In the genomic region with DNA sequence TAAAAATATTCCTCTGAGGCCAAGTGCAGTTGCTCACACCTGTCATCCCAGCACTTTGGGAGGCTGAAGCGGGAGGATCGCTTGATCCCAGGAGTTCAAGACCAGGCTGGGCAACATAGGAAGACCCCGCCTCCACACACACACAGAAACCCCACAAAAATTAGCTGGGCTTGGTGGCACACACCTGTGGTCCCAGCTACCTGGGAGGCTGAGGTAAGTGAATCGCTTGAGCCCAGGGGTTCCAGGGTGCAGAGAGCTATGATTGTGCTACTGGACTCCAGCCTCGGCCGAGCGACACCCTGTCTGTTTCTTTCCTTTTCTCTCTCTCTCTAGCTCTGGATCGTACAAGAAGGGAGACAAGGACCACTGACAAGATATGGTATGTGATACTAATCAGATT, we compare ENCODE assay signal across 15 cellular contexts. TPM values are rescaled to one million over a fixed set of nuclear protein-coding genes. Genes with fewer than 3 reads are reported as not detected.
A peak's percentile ranks its signal among the peaks of the same experiment; 100 is the strongest.
DNase-seq lines count a peak whose midpoint lies in the region; ATAC-seq and TF ChIP-seq lines count a peak whose summit lies in the region.
"Had no signal": no experiment of that assay in that cellular context is flagged by ENCODE, and none has a peak within 500 bp of the region (broad histone marks: within the 10 kb centered on the region; RNA-seq: fewer than 3 reads in every experiment).

No MANE protein-coding gene starts in this region.

- H3K9ac ChIP-seq in NT2/D1 (ENCODE audit: insufficient read length, low read depth): peak overlapping the region; percentile 50

- no peak for ATAC-seq in CD8-positive, alpha-beta T cell
- no peak for ATAC-seq in HG03432 (IDR thresholded peaks at IDR 0.05; ENCODE audit: unreplicated experiment)

- H3K4me1 Mint-ChIP-seq in CD8-positive, alpha-beta T cell (ENCODE audit: low read depth): peaks cover 32% of the 10 kb centered on the region
- peaks cover 42% of the 10 kb centered on the region for H3K4me1 Mint-ChIP-seq in nephron

- H3K27ac ChIP-seq in CD8-positive, alpha-beta T cell (ENCODE audit: low read depth, low read length): no peak overlapping the region
- H3K27ac ChIP-seq in ectodermal cell (ENCODE audit: insufficient read depth, low read depth, low read length, poor library complexity, severe bottlenecking): peak overlapping the region; percentile 72
- H3K27ac ChIP-seq: prostate gland had no signal

- H3K4me3 ChIP-seq in CD8-positive, alpha-beta T cell (ENCODE audit: low read depth, low read length): no peak overlapping the region
- no peak overlapping the region for H3K4me3 ChIP-seq in NT2/D1 (ENCODE audit: insufficient read length, low read depth)
- H3K4me3 ChIP-seq in ectodermal cell (ENCODE audit: insufficient read depth, low read depth, low read length): no peak overlapping the region
- no peak overlapping the region for H3K4me3 ChIP-seq in HAP-1
- H3K4me3 ChIP-seq: prostate gland had no signal

- no peaks in the 10 kb centered on the region for H3K9me3 ChIP-seq in CD8-positive, alpha-beta T cell (ENCODE audit: low read length)
- no peaks in the 10 kb centered on the region for H3K9me3 ChIP-seq in NT2/D1 (ENCODE audit: insufficient read depth, low read length)
- H3K9me3 ChIP-seq in ectodermal cell (ENCODE audit: control insufficient read depth, low read length): no peaks in the 10 kb centered on the region
- no peaks in the 10 kb centered on the region for H3K9me3 ChIP-seq in HAP-1
- H3K9me3 ChIP-seq: prostate gland had no signal

- no peak for TF ChIP-seq CTCF in CD8-positive, alpha-beta T cell (IDR thresholded peaks at IDR 0.05)
- no peak for TF ChIP-seq CTCF in nephron (IDR thresholded peaks at IDR 0.05; ENCODE audit: unreplicated experiment in 3 of 3)
- TF ChIP-seq CTCF in GM13976 (IDR thresholded peaks at IDR 0.05; ENCODE audit: borderline replicate concordance, control extremely low read depth, extremely low read depth, insufficient read depth, missing control alignments): no peak

- intact Hi-C loops in CD8-positive, alpha-beta T cell (cut with DNase I, micrococcal nuclease): loop anchor here in 1 of 2 experiments (5.0 to 10.0 kb wide), 2 partner anchors 73 to 390 kb away; partner anchors contain the start of gene RPL37A

- peaks cover 30% of the 10 kb centered on the region for H3K4me1 ChIP-seq in CD8-positive, alpha-beta T cell (ENCODE audit: insufficient read depth, low read length)
- H3K4me1 ChIP-seq in NT2/D1 (ENCODE audit: insufficient read depth, insufficient read length): peaks cover 3% of the 10 kb centered on the region
- peaks cover 30% of the 10 kb centered on the region for H3K4me1 ChIP-seq in ectodermal cell (ENCODE audit: control insufficient read depth, insufficient read depth, low read length)
- H3K4me1 ChIP-seq in HAP-1: peaks cover 17% of the 10 kb centered on the region

- 84 to 89% methylated on average over 8 of the region's 8 CpGs for WGBS in ectodermal cell, 2 experiments

- peak overlapping the region; percentile 18 for H3K4me3 Mint-ChIP-seq in CD8-positive, alpha-beta T cell
- H3K4me3 Mint-ChIP-seq in nephron: peak overlapping the region; percentile 69 to 100 (median 74)

- H3K36me3 ChIP-seq in CD8-positive, alpha-beta T cell (ENCODE audit: insufficient read depth, low read length): peaks cover 18% of the 10 kb centered on the region
- H3K36me3 ChIP-seq in NT2/D1 (ENCODE audit: insufficient read depth, insufficient read length, low read length) (peaks cover 22% of the 10 kb centered on the region), ectodermal cell (ENCODE audit: control insufficient read depth, insufficient read depth, low read length) (peaks cover 18% of the 10 kb centered on the region), HAP-1 (replicated peaks) (peaks cover 21% of the 10 kb centered on the region)

- H3K27me3 Mint-ChIP-seq in CD8-positive, alpha-beta T cell (ENCODE audit: low read depth): no peaks in the 10 kb centered on the region
- no peaks in the 10 kb centered on the region for H3K27me3 Mint-ChIP-seq in nephron (ENCODE audit: low read depth)

- in situ Hi-C loops in GM13976 (cut with MboI; ENCODE audit: low sequenced_read_pairs, unreplicated experiment) (no loop called here), HAP-1 (cut with MboI; ENCODE audit: low sequenced_read_pairs) (no loop called here)

- DNase-seq in CD8-positive, alpha-beta T cell: no peak
- DNase-seq in NT2/D1 (ENCODE audit: low read depth, low spot score) (no peak), GM13976 (ENCODE audit: low spot score) (no peak), HAP-1 (ENCODE audit: low spot score in 2 of 2) (no peak), NCI-H2029 treated with DMSO at 0.1 percent for 48 hours (lab: John Stamatoyannopoulos, UW) (no peak)
- DNase-seq: activated CD4-positive, CD25-positive, alpha-beta regulatory T cell treated with anti-CD3 and anti-CD28 coated beads, Interleukin-2, amount 50 U/mL, for 72 hours; kidney; midbrain; NK-92 treated with Interleukin-12 subunit alpha and Interleukin-12 subunit beta, amount 100 ng/mL, for 24 hours; SHP77; stimulated activated CD4-positive, alpha-beta T cell treated with anti-CD3 and anti-CD28 coated beads, Interleukin-15, amount 100 ng/mL, for 24 hours had no signal

- no peaks in the 10 kb centered on the region for H3K9me3 Mint-ChIP-seq in CD8-positive, alpha-beta T cell
- no peaks in the 10 kb centered on the region for H3K9me3 Mint-ChIP-seq in nephron

- H3K36me3 Mint-ChIP-seq in CD8-positive, alpha-beta T cell: peaks cover 31% of the 10 kb centered on the region
- peaks cover 17% of the 10 kb centered on the region for H3K36me3 Mint-ChIP-seq in nephron (ENCODE audit: low read depth)

- no peaks in the 10 kb centered on the region for H3K27me3 ChIP-seq in CD8-positive, alpha-beta T cell (ENCODE audit: insufficient read depth, low read length)
- H3K27me3 ChIP-seq in NT2/D1 (ENCODE audit: insufficient read depth, insufficient read length) (no peaks in the 10 kb centered on the region), ectodermal cell (ENCODE audit: control insufficient read depth, insufficient read depth, low read length, poor library complexity, severe bottlenecking) (no peaks in the 10 kb centered on the region), HAP-1 (ENCODE audit: low read depth) (no peaks in the 10 kb centered on the region)

- CTCF ChIA-PET in CD8-positive, alpha-beta T cell (lab: Charles Lee): interaction anchor here (0.8 to 3.7 kb wide), 5 partner anchors 13 to 74 kb away, joined by 3 to 24 read pairs (median 3); no protein-coding TSS in a partner anchor

- H3K27ac Mint-ChIP-seq in CD8-positive, alpha-beta T cell: no peak overlapping the region
- peak overlapping the region; percentile 96 to 99 (median 98) for H3K27ac Mint-ChIP-seq in nephron

- POLR2A ChIA-PET in CD8-positive, alpha-beta T cell (lab: Charles Lee): interaction anchor here (0.6 to 4.8 kb wide), 4 partner anchors 10 to 46 kb away, joined by 3 to 75 read pairs (median 4); partner anchors contain the start of genes PECR and TMEM169

RNA-seq across cellular contexts. Expression of gene XRCC5, which starts 1.8 kb away (rescaled TPM):
- 100 to 1,000 TPM; 120 to 125 TPM for total RNA-seq in CD8-positive, alpha-beta T cell
- 554 TPM for polyA plus RNA-seq in ectodermal cell (2013, experiment 1 of 4)
- polyA plus RNA-seq in ectodermal cell (2013, experiment 2 of 4): 549 TPM
- polyA plus RNA-seq in ectodermal cell (2013, experiment 3 of 4): 378 TPM
- polyA plus RNA-seq in ectodermal cell (2013, experiment 4 of 4): 387 TPM

RNA-seq across cellular contexts. Expression of gene TMEM169, which starts 25.6 kb away (rescaled TPM):
- total RNA-seq in CD8-positive, alpha-beta T cell: not detected
- 25.3 TPM for polyA plus RNA-seq in ectodermal cell (2013, experiment 1 of 4)
- polyA plus RNA-seq in ectodermal cell (2013, experiment 2 of 4): 28.3 TPM
- polyA plus RNA-seq in ectodermal cell (2013, experiment 3 of 4): 21.9 TPM
- polyA plus RNA-seq in ectodermal cell (2013, experiment 4 of 4): 20.3 TPM

RNA-seq across cellular contexts. Expression of gene PECR, which starts 25.7 kb away (rescaled TPM):
- 1 to 10 TPM; 5.9 to 6.4 TPM for total RNA-seq in CD8-positive, alpha-beta T cell
- polyA plus RNA-seq in ectodermal cell (2013, experiment 1 of 4): 13.1 TPM
- polyA plus RNA-seq in ectodermal cell (2013, experiment 2 of 4): 10.1 TPM
- polyA plus RNA-seq in ectodermal cell (2013, experiment 3 of 4): 8.9 TPM
- 12.6 TPM for polyA plus RNA-seq in ectodermal cell (2013, experiment 4 of 4)
